1 cellular context compared by ENCODE assay signal in the genomic region with DNA sequence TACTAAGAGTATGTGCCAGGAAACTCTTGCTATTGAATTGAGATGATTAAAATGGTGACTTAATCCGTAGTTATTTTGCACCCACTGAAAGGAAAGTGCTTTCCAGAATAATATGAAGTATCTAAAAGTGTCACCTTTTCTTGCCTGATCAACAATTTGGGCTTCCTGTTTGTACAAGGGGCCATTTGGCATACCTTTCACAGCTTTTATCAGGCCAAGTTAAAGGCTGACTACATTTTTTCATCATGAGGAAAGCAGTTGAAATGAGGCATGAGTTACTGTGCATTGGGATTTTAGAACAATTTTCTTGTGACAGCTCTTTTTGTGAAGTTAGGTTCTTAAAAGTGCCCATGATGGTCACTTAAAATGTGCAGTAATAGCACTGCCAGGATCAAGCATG.
TF ChIP-seq lines count a peak whose summit lies in the region.

No MANE protein-coding gene starts in this region.

TF ChIP-seq in K562, 482 proteins besides CTCF, POLR2A, EP300 and RAD21 (continued from another document):
- TF ChIP-seq TCFL5 (CRISPR knock-in tag; conservative IDR thresholded peaks at IDR 0.05) (no peak), ZNF436 (CRISPR knock-in tag; IDR thresholded peaks at IDR 0.05) (no peak), ZNF584 (CRISPR knock-in tag; IDR thresholded peaks at IDR 0.05; ENCODE audit: low read depth) (no peak), JUND (IDR thresholded peaks at IDR 0.05; ENCODE audit: borderline replicate concordance, low read depth, low read length) (no peak), JUND (tag; IDR thresholded peaks at IDR 0.05; ENCODE audit: borderline replicate concordance, low read depth, low read length) (no peak), HLTF (IDR thresholded peaks at IDR 0.05) (no peak), FOXP4 (CRISPR knock-in tag; IDR thresholded peaks at IDR 0.05; ENCODE audit: borderline replicate concordance) (no peak)
- TF ChIP-seq, protein P1, sequence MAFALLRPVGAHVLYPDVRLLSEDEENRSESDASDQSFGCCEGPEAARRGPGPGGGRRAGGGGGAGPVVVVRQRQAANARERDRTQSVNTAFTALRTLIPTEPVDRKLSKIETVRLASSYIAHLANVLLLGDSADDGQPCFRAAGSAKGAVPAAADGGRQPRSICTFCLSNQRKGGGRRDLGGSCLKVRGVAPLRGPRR (CRISPR knock-in tag; IDR thresholded peaks at IDR 0.05) = no peak
TF ChIP-seq in K562: peak in this region for 0.
